ENCODE assay signal across 7 cellular contexts in the genomic region with DNA sequence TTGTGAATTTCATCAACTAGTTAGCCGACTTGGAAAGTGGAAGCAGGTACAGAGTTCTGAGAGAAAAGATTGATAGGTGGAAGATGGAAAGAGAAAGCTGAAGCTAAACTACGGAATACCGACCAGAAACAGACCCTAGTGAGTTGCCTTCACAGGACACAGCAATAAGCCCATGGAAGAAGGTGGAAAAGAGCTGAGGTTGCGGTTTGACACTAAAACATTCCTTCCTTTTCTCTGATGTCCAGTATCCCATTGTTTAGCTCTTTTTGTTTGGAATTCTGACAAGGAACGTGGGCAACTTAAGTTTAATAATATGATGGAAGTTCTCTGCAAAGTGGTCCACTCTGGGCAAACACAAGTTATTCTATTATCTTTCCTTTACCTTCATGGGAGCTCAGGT.
"Had no signal": no experiment of that assay in that cellular context is flagged by ENCODE, and none has a peak within 500 bp of the region (broad histone marks: within the 10 kb centered on the region; RNA-seq: fewer than 3 reads in every experiment).

No MANE protein-coding gene starts in this region.

- FAIRE-seq: H54, HTR-8/SVneo had no signal

- H3K27ac ChIP-seq: GM23248 had no signal

- H3K9ac ChIP-seq: GM23248 had no signal

- H2AFZ ChIP-seq: GM23248 had no signal

- DNase-seq: GM23248, GOT3, H9, HCEC 1CT, KG1 had no signal

- H3K4me3 ChIP-seq: GM23248 had no signal
